In genomic region chr1:242738702-242739225, GRCh38 we compare ENCODE assay signal across 22 cellular contexts.
"Had no signal": no experiment of that assay in that cellular context is flagged by ENCODE, and none has a peak within 500 bp of the region (broad histone marks: within the 10 kb centered on the region; RNA-seq: fewer than 3 reads in every experiment).

No MANE protein-coding gene starts in this region.

- ATAC-seq: esophagus mucosa; heart left ventricle; left lobe of liver; mucosa of descending colon; natural killer cell treated with Interleukin-12 subunit alpha and Interleukin-12 subunit beta and Interleukin-15 and Interleukin-18, amount 100 ng/mL, for 72 hours; pancreas; right cardiac atrium; stimulated activated naive B cell treated with anti-CD40 and anti-IgM and Interleukin-4, amounts not matched to agents 10 μg/mL and 1 μg/mL and 100 μg/mL, for 72 hours; stimulated activated naive CD8-positive, alpha-beta T cell treated with anti-CD3 and anti-CD28 coated beads, Interleukin-15, amount 100 ng/mL, for 72 hours had no signal

- H3K36me3 ChIP-seq: heart left ventricle, pancreas, tibial nerve had no signal

- H3K4me3 ChIP-seq: coronary artery, dorsolateral prefrontal cortex, heart left ventricle, mucosa of descending colon, pancreas, skin epidermis, testis, tibial nerve had no signal

- H3K27ac Mint-ChIP-seq: natural killer cell treated with Interleukin-12 subunit alpha and Interleukin-12 subunit beta and Interleukin-15 and Interleukin-18, amount 100 ng/mL, for 72 hours; progenitor cell of endocrine pancreas; stimulated activated naive B cell treated with anti-CD40 and anti-IgM and Interleukin-4, amounts not matched to agents 10 μg/mL and 1 μg/mL and 100 μg/mL, for 72 hours; stimulated activated naive CD8-positive, alpha-beta T cell treated with anti-CD3 and anti-CD28 coated beads, Interleukin-15, amount 100 ng/mL, for 72 hours had no signal

- H3K9me3 ChIP-seq: pancreas, testis had no signal

- H3K4me1 Mint-ChIP-seq: stimulated activated naive CD8-positive, alpha-beta T cell treated with anti-CD3 and anti-CD28 coated beads, Interleukin-15, amount 100 ng/mL, for 72 hours had no signal

- H3K27me3 ChIP-seq: dorsolateral prefrontal cortex, heart left ventricle, pancreas, testis, tibial nerve had no signal

- H3K27me3 Mint-ChIP-seq: natural killer cell treated with Interleukin-12 subunit alpha and Interleukin-12 subunit beta and Interleukin-15 and Interleukin-18, amount 100 ng/mL, for 72 hours; progenitor cell of endocrine pancreas; stimulated activated naive B cell treated with anti-CD40 and anti-IgM and Interleukin-4, amounts not matched to agents 10 μg/mL and 1 μg/mL and 100 μg/mL, for 72 hours; stimulated activated naive CD8-positive, alpha-beta T cell treated with anti-CD3 and anti-CD28 coated beads, Interleukin-15, amount 100 ng/mL, for 72 hours had no signal

- H3K4me3 Mint-ChIP-seq: natural killer cell treated with Interleukin-12 subunit alpha and Interleukin-12 subunit beta and Interleukin-15 and Interleukin-18, amount 100 ng/mL, for 72 hours; stimulated activated naive B cell treated with anti-CD40 and anti-IgM and Interleukin-4, amounts not matched to agents 10 μg/mL and 1 μg/mL and 100 μg/mL, for 72 hours; stimulated activated naive CD8-positive, alpha-beta T cell treated with anti-CD3 and anti-CD28 coated beads, Interleukin-15, amount 100 ng/mL, for 72 hours had no signal

- DNase-seq: dorsolateral prefrontal cortex; effector CD8-positive, alpha-beta T cell; heart left ventricle; hippocampal formation; kidney glomerular epithelial cell; mammary epithelial cell; mucosa of descending colon; occipital lobe; pancreas; right cardiac atrium; stimulated activated CD4-positive, alpha-beta T cell treated with anti-CD3 and anti-CD28 coated beads, Interleukin-2, amount 100 ng/mL, for 24 hours; stimulated activated CD4-positive, alpha-beta T cell treated with anti-CD3 and anti-CD28 coated beads, Interleukin-4, amount 100 ng/mL, for 4 hours; stimulated activated naive B cell treated with anti-CD40 and anti-IgM and Interleukin-4, amounts not matched to agents 10 μg/mL and 1 μg/mL and 100 μg/mL, for 72 hours; stimulated activated naive CD8-positive, alpha-beta T cell treated with anti-CD3 and anti-CD28 coated beads, Interleukin-15, amount 100 ng/mL, for 72 hours; testis had no signal

- H3K4me1 ChIP-seq: pancreas, testis, tibial nerve had no signal

- H3K27ac ChIP-seq: coronary artery, dorsolateral prefrontal cortex, heart left ventricle, pancreas, skin epidermis, testis, tibial nerve had no signal
